Comparison of ENCODE assay signal across 29 cellular contexts in the genomic region with DNA sequence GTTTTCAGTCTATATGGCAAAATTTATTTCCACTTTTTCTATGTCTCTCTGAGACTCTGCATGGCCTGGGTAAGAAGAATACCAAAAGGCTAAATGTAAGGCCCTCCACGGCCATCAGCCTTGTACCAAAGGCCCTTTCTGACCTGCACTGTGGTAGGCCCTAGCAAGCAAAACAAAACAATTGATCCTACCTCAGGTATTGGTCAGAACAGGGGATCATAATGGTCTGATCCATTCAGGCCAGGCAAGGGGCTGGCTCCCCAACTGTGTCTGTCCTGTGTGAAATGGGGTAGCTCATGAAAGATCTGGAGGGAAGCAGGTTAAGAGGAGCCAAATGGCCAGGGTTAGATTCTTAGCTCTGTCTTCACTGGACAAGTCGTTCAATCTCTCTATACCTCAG.
"Had no signal": no experiment of that assay in that cellular context is flagged by ENCODE, and none has a peak within 500 bp of the region (broad histone marks: within the 10 kb centered on the region; RNA-seq: fewer than 3 reads in every experiment).

No MANE protein-coding gene starts in this region.

- H3K27me3 ChIP-seq: colonic mucosa, esophagus squamous epithelium, right atrium auricular region, suprapubic skin, transverse colon, upper lobe of right lung, uterus had no signal

- H3K36me3 ChIP-seq: colonic mucosa, esophagus squamous epithelium, heart right ventricle, lower lobe of right lung, prostate gland, right atrium auricular region, suprapubic skin, transverse colon, upper lobe of right lung, uterus had no signal

- H3K4me2 ChIP-seq: smooth muscle cell had no signal

- DNase-seq: colonic mucosa; dermis blood vessel endothelial cell; effector memory CD4-positive, alpha-beta T cell; erythroblast; esophagus squamous epithelium; foreskin melanocyte; glutamatergic neuron; heart right ventricle; hippocampal formation; left ventricle myocardium superior; lower lobe of right lung; naive B cell; stimulated activated CD4-positive, alpha-beta T cell treated with anti-CD3 and anti-CD28 coated beads, Interleukin-12 subunit alpha, Interleukin-12 subunit beta, amount 100 ng/mL, for 4 hours; stimulated activated CD4-positive, alpha-beta T cell treated with anti-CD3 and anti-CD28 coated beads, Interleukin-1b, Interleukin-23, amount 100 ng/mL, for 48 hours; stimulated activated CD4-positive, alpha-beta T cell treated with anti-CD3 and anti-CD28 coated beads, Interleukin-4, amount 100 ng/mL, for 1 hour; stimulated activated CD8-positive, alpha-beta memory T cell treated with anti-CD3 and anti-CD28 coated beads, Interleukin-4, amount 100 ng/mL, for 48 hours; stimulated activated naive CD4-positive, alpha-beta T cell; stimulated activated naive CD8-positive, alpha-beta T cell treated with anti-CD3 and anti-CD28 coated beads, Interleukin-15, amount 100 ng/mL, for 72 hours; transverse colon; upper lobe of right lung; uterus had no signal

- H3K27ac ChIP-seq: colonic mucosa, esophagus squamous epithelium, heart right ventricle, lower lobe of right lung, prostate gland, right atrium auricular region, suprapubic skin, transverse colon, upper lobe of right lung, uterus had no signal

- FAIRE-seq: endometrium, keratinocyte had no signal

- H3K4me1 ChIP-seq: colonic mucosa, esophagus squamous epithelium, lower lobe of right lung, prostate gland, right atrium auricular region, suprapubic skin, upper lobe of right lung, uterus had no signal

- H3K9me3 Mint-ChIP-seq: naive B cell; natural killer cell treated with Interleukin-12 subunit alpha and Interleukin-12 subunit beta and Interleukin-15 and Interleukin-18, amount 100 ng/mL, for 72 hours; neural crest cell; stimulated activated naive CD8-positive, alpha-beta T cell treated with anti-CD3 and anti-CD28 coated beads, Interleukin-15, amount 100 ng/mL, for 72 hours had no signal

- H3K4me1 Mint-ChIP-seq: naive B cell; neural crest cell; stimulated activated naive CD8-positive, alpha-beta T cell treated with anti-CD3 and anti-CD28 coated beads, Interleukin-15, amount 100 ng/mL, for 72 hours had no signal

- H3K4me3 Mint-ChIP-seq: naive B cell; natural killer cell treated with Interleukin-12 subunit alpha and Interleukin-12 subunit beta and Interleukin-15 and Interleukin-18, amount 100 ng/mL, for 72 hours; neural crest cell; stimulated activated naive CD8-positive, alpha-beta T cell treated with anti-CD3 and anti-CD28 coated beads, Interleukin-15, amount 100 ng/mL, for 72 hours had no signal

- H3K27ac Mint-ChIP-seq: naive B cell; natural killer cell treated with Interleukin-12 subunit alpha and Interleukin-12 subunit beta and Interleukin-15 and Interleukin-18, amount 100 ng/mL, for 72 hours; stimulated activated naive CD8-positive, alpha-beta T cell treated with anti-CD3 and anti-CD28 coated beads, Interleukin-15, amount 100 ng/mL, for 72 hours had no signal

- H3K4me3 ChIP-seq: colonic mucosa, esophagus squamous epithelium, heart right ventricle, lower lobe of right lung, prostate gland, right atrium auricular region, smooth muscle cell, suprapubic skin, transverse colon, upper lobe of right lung, uterus had no signal

- H3K9me3 ChIP-seq: colonic mucosa, esophagus squamous epithelium, heart right ventricle, lower lobe of right lung, prostate gland, right atrium auricular region, suprapubic skin, transverse colon, upper lobe of right lung, uterus had no signal

- H3K36me3 Mint-ChIP-seq: naive B cell; natural killer cell treated with Interleukin-12 subunit alpha and Interleukin-12 subunit beta and Interleukin-15 and Interleukin-18, amount 100 ng/mL, for 72 hours had no signal
